1 cellular context compared by ENCODE assay signal in the genomic region with DNA sequence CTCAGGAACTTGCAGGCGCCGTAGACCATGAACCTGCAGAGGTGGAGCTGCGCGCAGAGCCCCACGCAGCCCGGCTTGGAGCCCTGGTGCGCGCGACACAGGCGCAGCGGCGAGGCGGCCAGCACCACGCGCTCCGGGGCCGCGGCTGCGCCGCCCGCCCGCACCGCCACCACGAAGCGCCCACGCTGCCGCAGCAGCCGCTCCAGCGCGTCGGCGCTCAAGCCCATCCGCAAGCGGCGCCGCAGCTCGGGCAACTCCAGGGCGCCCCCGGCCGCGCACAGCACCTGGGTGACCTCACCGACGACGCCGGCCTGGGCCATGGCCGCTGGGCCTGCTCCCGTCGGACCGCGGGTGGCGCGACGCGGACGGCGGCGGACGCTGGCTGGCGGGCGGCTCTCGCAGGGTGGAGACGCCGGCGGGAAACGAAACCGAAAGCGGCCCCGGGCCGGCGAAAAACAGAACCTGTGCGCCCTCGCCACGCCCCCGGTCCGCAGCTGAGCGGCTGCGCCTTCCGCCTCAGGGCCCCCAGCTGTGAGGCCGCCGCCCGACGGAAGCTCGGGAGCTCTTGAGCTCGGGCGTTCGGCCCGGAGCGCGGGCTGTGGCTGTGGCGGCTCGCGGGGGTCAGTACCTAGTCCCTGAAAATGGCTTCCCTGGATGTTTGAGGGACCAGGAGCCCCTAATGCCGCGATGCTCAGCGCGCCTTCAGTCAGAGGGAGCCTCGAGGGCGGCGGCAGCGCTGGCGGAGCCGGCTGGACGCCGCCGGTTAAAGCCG.
TF ChIP-seq lines count a peak whose summit lies in the region.

A gene with protein sequence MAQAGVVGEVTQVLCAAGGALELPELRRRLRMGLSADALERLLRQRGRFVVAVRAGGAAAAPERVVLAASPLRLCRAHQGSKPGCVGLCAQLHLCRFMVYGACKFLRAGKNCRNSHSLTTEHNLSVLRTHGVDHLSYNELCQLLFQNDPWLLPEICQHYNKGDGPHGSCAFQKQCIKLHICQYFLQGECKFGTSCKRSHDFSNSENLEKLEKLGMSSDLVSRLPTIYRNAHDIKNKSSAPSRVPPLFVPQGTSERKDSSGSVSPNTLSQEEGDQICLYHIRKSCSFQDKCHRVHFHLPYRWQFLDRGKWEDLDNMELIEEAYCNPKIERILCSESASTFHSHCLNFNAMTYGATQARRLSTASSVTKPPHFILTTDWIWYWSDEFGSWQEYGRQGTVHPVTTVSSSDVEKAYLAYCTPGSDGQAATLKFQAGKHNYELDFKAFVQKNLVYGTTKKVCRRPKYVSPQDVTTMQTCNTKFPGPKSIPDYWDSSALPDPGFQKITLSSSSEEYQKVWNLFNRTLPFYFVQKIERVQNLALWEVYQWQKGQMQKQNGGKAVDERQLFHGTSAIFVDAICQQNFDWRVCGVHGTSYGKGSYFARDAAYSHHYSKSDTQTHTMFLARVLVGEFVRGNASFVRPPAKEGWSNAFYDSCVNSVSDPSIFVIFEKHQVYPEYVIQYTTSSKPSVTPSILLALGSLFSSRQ (minus strand): TSS at position 424 of the 772 bp plus-strand sequence. CDS start 104 bp downstream, at position 320.

TF ChIP-seq in K562, 482 proteins besides CTCF, POLR2A, EP300 and RAD21 (continued from another document and continues in another):
- 0 out of 2 replicates have a peak, but pooled peaks have one; percentile 35 for TF ChIP-seq REST (CRISPR knock-in tag; IDR thresholded peaks at IDR 0.05; ENCODE audit: low read depth)
- peak; percentile 98 for TF ChIP-seq IRF1 (CRISPR knock-in tag; IDR thresholded peaks at IDR 0.05; ENCODE audit: borderline replicate concordance)
- TF ChIP-seq HNRNPK (IDR thresholded peaks at IDR 0.05; ENCODE audit: low read depth, low read length, poor library complexity, severe bottlenecking), result peak; percentile 99
- TF ChIP-seq HMBOX1 (IDR thresholded peaks at IDR 0.05), result no peak
- TF ChIP-seq GMEB1 (CRISPR knock-in tag; IDR thresholded peaks at IDR 0.05), result peak; percentile 83
- TF ChIP-seq ZMIZ1 (IDR thresholded peaks at IDR 0.05; ENCODE audit: low read depth in 2 of 2, low read length in 2 of 2), result 0 out of 4 replicates have a peak, but pooled peaks of 1 of the 2 experiments have one; percentile 19
- TF ChIP-seq, protein P1, sequence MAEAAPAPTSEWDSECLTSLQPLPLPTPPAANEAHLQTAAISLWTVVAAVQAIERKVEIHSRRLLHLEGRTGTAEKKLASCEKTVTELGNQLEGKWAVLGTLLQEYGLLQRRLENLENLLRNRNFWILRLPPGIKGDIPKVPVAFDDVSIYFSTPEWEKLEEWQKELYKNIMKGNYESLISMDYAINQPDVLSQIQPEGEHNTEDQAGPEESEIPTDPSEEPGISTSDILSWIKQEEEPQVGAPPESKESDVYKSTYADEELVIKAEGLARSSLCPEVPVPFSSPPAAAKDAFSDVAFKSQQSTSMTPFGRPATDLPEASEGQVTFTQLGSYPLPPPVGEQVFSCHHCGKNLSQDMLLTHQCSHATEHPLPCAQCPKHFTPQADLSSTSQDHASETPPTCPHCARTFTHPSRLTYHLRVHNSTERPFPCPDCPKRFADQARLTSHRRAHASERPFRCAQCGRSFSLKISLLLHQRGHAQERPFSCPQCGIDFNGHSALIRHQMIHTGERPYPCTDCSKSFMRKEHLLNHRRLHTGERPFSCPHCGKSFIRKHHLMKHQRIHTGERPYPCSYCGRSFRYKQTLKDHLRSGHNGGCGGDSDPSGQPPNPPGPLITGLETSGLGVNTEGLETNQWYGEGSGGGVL (CRISPR knock-in tag; IDR thresholded peaks at IDR 0.05), result no peak
- TF ChIP-seq, protein P2, sequence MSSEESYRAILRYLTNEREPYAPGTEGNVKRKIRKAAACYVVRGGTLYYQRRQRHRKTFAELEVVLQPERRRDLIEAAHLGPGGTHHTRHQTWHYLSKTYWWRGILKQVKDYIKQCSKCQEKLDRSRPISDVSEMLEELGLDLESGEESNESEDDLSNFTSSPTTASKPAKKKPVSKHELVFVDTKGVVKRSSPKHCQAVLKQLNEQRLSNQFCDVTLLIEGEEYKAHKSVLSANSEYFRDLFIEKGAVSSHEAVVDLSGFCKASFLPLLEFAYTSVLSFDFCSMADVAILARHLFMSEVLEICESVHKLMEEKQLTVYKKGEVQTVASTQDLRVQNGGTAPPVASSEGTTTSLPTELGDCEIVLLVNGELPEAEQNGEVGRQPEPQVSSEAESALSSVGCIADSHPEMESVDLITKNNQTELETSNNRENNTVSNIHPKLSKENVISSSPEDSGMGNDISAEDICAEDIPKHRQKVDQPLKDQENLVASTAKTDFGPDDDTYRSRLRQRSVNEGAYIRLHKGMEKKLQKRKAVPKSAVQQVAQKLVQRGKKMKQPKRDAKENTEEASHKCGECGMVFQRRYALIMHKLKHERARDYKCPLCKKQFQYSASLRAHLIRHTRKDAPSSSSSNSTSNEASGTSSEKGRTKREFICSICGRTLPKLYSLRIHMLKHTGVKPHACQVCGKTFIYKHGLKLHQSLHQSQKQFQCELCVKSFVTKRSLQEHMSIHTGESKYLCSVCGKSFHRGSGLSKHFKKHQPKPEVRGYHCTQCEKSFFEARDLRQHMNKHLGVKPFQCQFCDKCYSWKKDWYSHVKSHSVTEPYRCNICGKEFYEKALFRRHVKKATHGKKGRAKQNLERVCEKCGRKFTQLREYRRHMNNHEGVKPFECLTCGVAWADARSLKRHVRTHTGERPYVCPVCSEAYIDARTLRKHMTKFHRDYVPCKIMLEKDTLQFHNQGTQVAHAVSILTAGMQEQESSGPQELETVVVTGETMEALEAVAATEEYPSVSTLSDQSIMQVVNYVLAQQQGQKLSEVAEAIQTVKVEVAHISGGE (CRISPR knock-in tag; IDR thresholded peaks at IDR 0.05), result peak in 1 of 3 experiments; percentile 68; a peak in 2 of 6 replicates
- peak; percentile 82 for TF ChIP-seq KLF16 (IDR thresholded peaks at IDR 0.05)
- TF ChIP-seq MTA1 (IDR thresholded peaks at IDR 0.05; ENCODE audit: borderline replicate concordance), result no peak
- no peak; the same call in 1 of the 2 replicates for TF ChIP-seq PHF21A (IDR thresholded peaks at IDR 0.05; ENCODE audit: borderline replicate concordance, low read depth)
- TF ChIP-seq BRCA1 (IDR thresholded peaks at IDR 0.05), result no peak
- TF ChIP-seq BRCA1 (CRISPR knock-in tag; IDR thresholded peaks at IDR 0.05), result 0 out of 2 replicates have a peak, but pooled peaks have one; percentile 65
- TF ChIP-seq ZNF395 (CRISPR knock-in tag; IDR thresholded peaks at IDR 0.05), result peak; percentile 98
- TF ChIP-seq, protein P3, sequence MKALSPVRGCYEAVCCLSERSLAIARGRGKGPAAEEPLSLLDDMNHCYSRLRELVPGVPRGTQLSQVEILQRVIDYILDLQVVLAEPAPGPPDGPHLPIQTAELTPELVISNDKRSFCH (CRISPR knock-in tag; IDR thresholded peaks at IDR 0.05), result no peak
- TF ChIP-seq, protein P3 (tag; IDR thresholded peaks at IDR 0.05), result peak; percentile 95
- no peak for TF ChIP-seq ZKSCAN3 (CRISPR knock-in tag; IDR thresholded peaks at IDR 0.05)
- TF ChIP-seq ETS1 (conservative IDR thresholded peaks at IDR 0.05; ENCODE audit: control insufficient read depth, low read depth, low read length), result peak; percentile 86
- peak; percentile 95 for TF ChIP-seq FUS (optimal IDR thresholded peaks at IDR 0.05; ENCODE audit: low read depth, low read length)
- 0 out of 2 replicates have a peak, but pooled peaks have one; percentile 74 for TF ChIP-seq ZNF584 (CRISPR knock-in tag; IDR thresholded peaks at IDR 0.05; ENCODE audit: low read depth)
